In genomic region chr11:74726547-74727182, GRCh38 we compare ENCODE assay signal across 8 cellular contexts. TPM values are rescaled to one million over a fixed set of nuclear protein-coding genes. Genes with fewer than 3 reads are reported as not detected.
A peak's percentile ranks its signal among the peaks of the same experiment; 100 is the strongest.
DNase-seq lines count a peak whose midpoint lies in the region; ATAC-seq and TF ChIP-seq lines count a peak whose summit lies in the region.

No MANE protein-coding gene starts in this region.

- TF ChIP-seq EP300 in Ishikawa (IDR thresholded peaks at IDR 0.05; ENCODE audit: borderline replicate concordance) (no peak), transverse colon (IDR thresholded peaks at IDR 0.05; ENCODE audit: low read depth) (no peak)

- DNase-seq in CMK (ENCODE audit: low read depth) (peak; percentile 24), Peyer's patch (peak; percentile 48 to 84 (median 70)), fibroblast of villous mesenchyme (ENCODE audit: low read depth) (peak; percentile 75), non-pigmented ciliary epithelial cell (ENCODE audit: low read depth) (peak; percentile 31), transverse colon (peak; percentile 76)
- DNase-seq in activated T-helper 1 cell treated with anti-CD3 and anti-CD28 coated beads, Interleukin-2, amount 50 U/mL, for 16 hours (ENCODE audit: low read depth in 1 of 2, low spot score in 1 of 2): peak; percentile 14 to 30

- peaks cover 0 to 4% of the 10 kb centered on the region in 2 donors for H3K27me3 ChIP-seq in Peyer's patch
- peaks cover 26% of the 10 kb centered on the region for H3K27me3 ChIP-seq in transverse colon

- H3K27ac ChIP-seq in Peyer's patch (no peak overlapping the region), transverse colon (peak overlapping the region; percentile 44 to 56 (median 46))

- TF ChIP-seq CTCF in Peyer's patch (IDR thresholded peaks at IDR 0.05) (peak; percentile 55 to 91 (median 85)), fibroblast of villous mesenchyme (IDR thresholded peaks at IDR 0.05; ENCODE audit: insufficient read depth, low read depth, low read length) (peak; percentile 98), transverse colon (IDR thresholded peaks at IDR 0.05) (peak; percentile 89 to 96 (median 92))

- H3K4me3 ChIP-seq in Peyer's patch: no peak overlapping the region
- H3K4me3 ChIP-seq in fibroblast of villous mesenchyme (ENCODE audit: low read depth, low read length): no peak overlapping the region
- H3K4me3 ChIP-seq in transverse colon: no peak overlapping the region

- H3K9me3 ChIP-seq in Peyer's patch (no peaks in the 10 kb centered on the region), transverse colon (no peaks in the 10 kb centered on the region)

- intact Hi-C loops in transverse colon (cut with DNase I; ENCODE audit: low total_unique reads): loop anchor here (1.0 kb wide), 1 partner anchor 26 kb away; no protein-coding TSS in a partner anchor

- in situ Hi-C loops in transverse colon (cut with MboI; ENCODE audit: low pct_ligation_motif_present in 1 of 4, low pct_unique_long_range_greater_than_20kb in 1 of 4, low sequenced_read_pairs in 3 of 4): loop anchor here in 3 of 4 donors (25.0 kb wide), 2 partner anchors 114 to 264 kb away; partner anchors contain the start of gene KCNE3 (in 3 of the 3)

- ATAC-seq in GM19455 (IDR thresholded peaks at IDR 0.05; ENCODE audit: unreplicated experiment): peak; percentile 73

- H3K4me1 ChIP-seq in Peyer's patch: peaks cover 0 to 13% (median 0%) of the 10 kb centered on the region in 4 donors
- H3K4me1 ChIP-seq in transverse colon: peaks cover 3 to 19% (median 14%) of the 10 kb centered on the region in 4 donors

- 13 to 39% methylated on average over 2 to 13 of the region's 13 CpGs for WGBS in transverse colon (ENCODE audit: low coverage in 1 of 2), 2 donors

- peak; percentile 87 for TF ChIP-seq RAD21 in Ishikawa (IDR thresholded peaks at IDR 0.05; ENCODE audit: low read depth)

- TF ChIP-seq POLR2A in Peyer's patch (IDR thresholded peaks at IDR 0.05) (no peak), transverse colon (IDR thresholded peaks at IDR 0.05) (no peak)

- H3K36me3 ChIP-seq in Peyer's patch (no peaks in the 10 kb centered on the region), transverse colon (no peaks in the 10 kb centered on the region)

TF ChIP-seq in Ishikawa, 13 proteins besides CTCF, POLR2A, EP300 and RAD21:
- TF ChIP-seq EGR1 (IDR thresholded peaks at IDR 0.05): no peak
- no peak for TF ChIP-seq REST (IDR thresholded peaks at IDR 0.05; ENCODE audit: low read depth)
- TF ChIP-seq TCF12 (IDR thresholded peaks at IDR 0.05; ENCODE audit: low read depth): peak; percentile 19; the same call in 1 of the 2 replicates
- TF ChIP-seq TEAD4 (IDR thresholded peaks at IDR 0.05): no peak
- peak; percentile 51; the same call in 1 of the 2 replicates for TF ChIP-seq YY1 (IDR thresholded peaks at IDR 0.05; ENCODE audit: low read depth)
- TF ChIP-seq CEBPB (IDR thresholded peaks at IDR 0.05): no peak
- no peak for TF ChIP-seq TAF1 (IDR thresholded peaks at IDR 0.05; ENCODE audit: low read depth)
- no peak for TF ChIP-seq ZBTB7A (IDR thresholded peaks at IDR 0.05; ENCODE audit: low read depth)
- no peak for TF ChIP-seq FOXM1 (IDR thresholded peaks at IDR 0.05; ENCODE audit: borderline replicate concordance, low read depth)
- TF ChIP-seq NFIC (IDR thresholded peaks at IDR 0.05): no peak
- peak; percentile 38; the same call in 1 of the 2 replicates for TF ChIP-seq MAX (IDR thresholded peaks at IDR 0.05)
- no peak for TF ChIP-seq CREB1 (IDR thresholded peaks at IDR 0.05; ENCODE audit: low read depth)
- no peak for TF ChIP-seq USF1 (IDR thresholded peaks at IDR 0.05)

RNA-seq across cellular contexts. Expression of gene CHRDL2, which starts 4.6 kb away (rescaled TPM):
- total RNA-seq in Peyer's patch (not detected), fibroblast of villous mesenchyme (not detected in 2 replicates), transverse colon (10 to 100 TPM in 1 of 4 donors, 1 to 10 TPM in 3; 2.2 to 20.9 (median 4.0) TPM)

RNA-seq across cellular contexts. Expression of gene RNF169, which starts 22.0 kb away (rescaled TPM):
- total RNA-seq in Peyer's patch (10 to 100 TPM; 14.2 to 33.8 (median 19.2) TPM), fibroblast of villous mesenchyme (23.5 and 32.0 TPM in 2 replicates), transverse colon (10 to 100 TPM; 15.1 to 22.4 (median 16.6) TPM)

Comparison
In these comparisons a context has a peak if more than half of its experiments do, and no peak if none do; other contexts are left out.
1. DNase-seq: peak in every context shown above with its lines; median percentile 76 in transverse colon; 75 in fibroblast of villous mesenchyme; 70 in Peyer's patch; 31 in non-pigmented ciliary epithelial cell; 24 in CMK; 22 in activated T-helper 1 cell treated with anti-CD3 and anti-CD28 coated beads, Interleukin-2, amount 50 U/mL, for 16 hours.
2. H3K27ac ChIP-seq: peak in transverse colon (4 of 4); none in Peyer's patch (0 of 4).
3. Peak in every context shown above with its lines, with median percentiles within 50 percentile points of each other: CTCF ChIP-seq.